ENCODE assay signal across 7 cellular contexts in the genomic region with DNA sequence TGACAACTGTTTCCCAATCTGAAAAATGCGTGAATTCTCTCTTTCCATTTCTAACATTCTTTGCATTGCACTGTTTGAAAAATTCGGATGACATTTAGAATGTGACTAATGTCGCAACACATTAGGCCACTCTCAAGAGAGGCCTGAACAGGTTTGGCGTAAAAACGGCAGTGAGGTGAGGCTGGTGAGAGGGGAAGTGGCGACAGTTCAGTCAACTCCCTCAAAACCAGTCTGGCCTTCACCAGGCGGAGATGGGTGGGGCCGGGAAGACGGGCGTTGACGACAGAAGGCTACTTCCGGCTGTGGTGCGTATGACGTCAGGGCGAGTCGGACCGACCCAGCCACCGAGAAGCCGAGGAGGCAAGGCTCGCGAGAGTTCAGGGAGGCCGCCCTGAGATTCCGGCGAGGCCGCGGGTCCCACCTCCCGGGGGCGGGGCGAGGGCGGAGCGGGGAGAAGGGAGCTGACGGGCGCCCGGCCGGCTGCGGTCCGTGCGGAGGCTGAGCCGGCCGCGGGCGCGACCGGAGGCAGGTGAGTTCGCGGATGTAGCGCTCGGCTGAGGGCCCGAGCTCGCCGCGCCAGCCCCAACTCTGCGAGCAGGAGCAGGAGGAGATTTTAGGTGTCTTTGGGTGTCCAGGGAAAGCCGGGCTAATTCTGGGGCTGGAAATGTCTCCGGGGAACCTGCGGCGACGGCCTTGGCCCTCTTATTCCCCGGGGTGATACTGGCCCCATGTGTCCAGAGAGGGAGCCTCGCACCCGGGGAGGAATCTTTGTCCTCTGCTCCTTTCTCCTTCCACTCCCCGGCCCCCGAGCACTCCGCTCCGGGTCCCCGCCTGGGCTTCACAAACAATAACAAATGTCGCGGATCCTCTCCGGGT. TPM values are rescaled to one million over a fixed set of nuclear protein-coding genes. Genes with fewer than 3 reads are reported as not detected.
DNase-seq lines count a peak whose midpoint lies in the region; ATAC-seq and TF ChIP-seq lines count a peak whose summit lies in the region.

A gene (plus strand): TSS at position 483 of the 876 bp plus-strand sequence. CDS start 53,435 bp downstream, outside the sequence.

- no peaks in the 10 kb centered on the region for H3K9me3 ChIP-seq in hepatocyte (ENCODE audit: low read depth)

- H3K4me2 ChIP-seq in hepatocyte = peak within 1 kb of the TSS; percentile 76

- H3K27ac ChIP-seq in hepatocyte = peak within 1 kb of the TSS; percentile 83

- H4K20me1 ChIP-seq in hepatocyte (ENCODE audit: insufficient read depth, poor library complexity, severe bottlenecking) = peaks cover 6% of the 10 kb centered on the region

- H3K36me3 ChIP-seq in hepatocyte (replicated peaks; ENCODE audit: insufficient read depth, low read depth) = no peaks in the 10 kb centered on the region

- ATAC-seq in GM18505 (IDR thresholded peaks at IDR 0.05; ENCODE audit: unreplicated experiment) (peak; percentile 94), HG02970 (IDR thresholded peaks at IDR 0.05; ENCODE audit: low FRiP score, unreplicated experiment) (peak; percentile 94)

- H3K4me1 ChIP-seq in hepatocyte (ENCODE audit: insufficient read depth) = peaks cover 20% of the 10 kb centered on the region

- no peaks in the 10 kb centered on the region for H3K9me2 ChIP-seq in hepatocyte (replicated peaks; ENCODE audit: insufficient read depth)

- DNase-seq in NCI-H187 treated with DMSO at 0.1 percent for 48 hours (lab: John Stamatoyannopoulos, UW) (peak; percentile 63), T-helper 9 cell (peak; percentile 95), astrocyte of the hippocampus (ENCODE audit: low read depth, low spot score) (peak; percentile 99), hepatocyte (ENCODE audit: low spot score) (peak; percentile 99), retina (peak; percentile 95)

- TF ChIP-seq CTCF in hepatocyte (IDR thresholded peaks at IDR 0.05; ENCODE audit: poor library complexity) = peak; percentile 38

- H3K79me2 ChIP-seq in hepatocyte = peaks cover 40% of the 10 kb centered on the region

- H3K4me3 ChIP-seq in hepatocyte = peak within 1 kb of the TSS; percentile 94

- 9% methylated on average over 55 of the region's 69 CpGs for WGBS in hepatocyte (ENCODE audit: low lambda C conversion rate, missing lambda C conversion rate)

- peak; percentile 99 for TF ChIP-seq POLR2A in GM18505 (IDR thresholded peaks at IDR 0.05; ENCODE audit: borderline replicate concordance, extremely low read depth, insufficient read depth, insufficient read length)

- no peaks in the 10 kb centered on the region for H3K27me3 ChIP-seq in hepatocyte

- peak within 1 kb of the TSS; percentile 91 for H2AFZ ChIP-seq in hepatocyte

RNA-seq across cellular contexts. Expression of the gene that starts here (rescaled TPM):
- total RNA-seq in hepatocyte = 34.2 and 36.7 TPM in 2 replicates
- polyA plus RNA-seq in hepatocyte = 15.1 and 18.8 TPM in 2 replicates

Comparison
In these comparisons a context has a peak if more than half of its experiments do, and no peak if none do; other contexts are left out.
1. Peak in every context shown above with its lines: DNase-seq, ATAC-seq, H3K4me3 ChIP-seq and H3K27ac ChIP-seq.